10 cellular contexts compared by ENCODE assay signal in genomic region chr12:14473707-14474287, GRCh38.
DNase-seq lines count a peak whose midpoint lies in the region; ATAC-seq and TF ChIP-seq lines count a peak whose summit lies in the region.
"Had no signal": no experiment of that assay in that cellular context is flagged by ENCODE, and none has a peak within 500 bp of the region (broad histone marks: within the 10 kb centered on the region; RNA-seq: fewer than 3 reads in every experiment).

No MANE protein-coding gene starts in this region.

- H3K9me2 ChIP-seq in Karpas-422 (replicated peaks; ENCODE audit: insufficient read depth, low read length), result no peaks in the 10 kb centered on the region

- H3K9ac ChIP-seq in Karpas-422 (ENCODE audit: low read length), result no peak overlapping the region

- H2AFZ ChIP-seq in Karpas-422 (ENCODE audit: low read length), result no peak overlapping the region

- no peak for TF ChIP-seq CTCF in choroid plexus epithelial cell (conservative IDR thresholded peaks at IDR 0.05; ENCODE audit: low read depth, low read length)

- H3K27ac ChIP-seq in Karpas-422 (ENCODE audit: low read length), result no peak overlapping the region

- DNase-seq in NCI-H748 (lab: John Stamatoyannopoulos, UW; ENCODE audit: unreplicated experiment), result peak; percentile 17
- DNase-seq in NCI-H748 treated with DMSO at 0.1 percent for 48 hours (lab: John Stamatoyannopoulos, UW), result no peak
- DNase-seq in NCI-H2227 (lab: John Stamatoyannopoulos, UW; ENCODE audit: unreplicated experiment), result peak; percentile 1
- DNase-seq in choroid plexus epithelial cell (ENCODE audit: low read depth), result peak; percentile 30
- DNase-seq in retina, result peak; percentile 3
- no peak for DNase-seq in Karpas-422
- no peak for DNase-seq in left colon
- DNase-seq: NCI-H1048, T-helper 17 cell had no signal

- H3K4me3 ChIP-seq in choroid plexus epithelial cell (ENCODE audit: low read depth, low read length) (no peak overlapping the region), Karpas-422 (ENCODE audit: low read length) (no peak overlapping the region)

- peaks cover 61% of the 10 kb centered on the region for H3K36me3 ChIP-seq in Karpas-422 (ENCODE audit: insufficient read depth, low read length)

- no peaks in the 10 kb centered on the region for H4K20me1 ChIP-seq in Karpas-422 (ENCODE audit: insufficient read depth, low read depth, low read length)

- no peaks in the 10 kb centered on the region for H3K4me1 ChIP-seq in Karpas-422 (ENCODE audit: low read length)

- intact Hi-C loops in left colon (cut with DNase I, micrococcal nuclease), result no loop called here

- peaks cover 18% of the 10 kb centered on the region for H3K9me3 ChIP-seq in Karpas-422 (ENCODE audit: low read length)

- H3K4me2 ChIP-seq in Karpas-422 (ENCODE audit: low read depth, low read length, poor library complexity, severe bottlenecking), result no peak overlapping the region

- H3K79me2 ChIP-seq in Karpas-422 (ENCODE audit: low read length), result peaks cover 27% of the 10 kb centered on the region

- ATAC-seq in HG03439 (IDR thresholded peaks at IDR 0.05; ENCODE audit: unreplicated experiment), result no peak
- ATAC-seq in left colon, result no peak
- ATAC-seq: T-helper 17 cell had no signal

- no peaks in the 10 kb centered on the region for H3K27me3 ChIP-seq in Karpas-422 (ENCODE audit: low read length)

Comparison
In these comparisons a context has a peak if more than half of its experiments do, and no peak if none do; other contexts are left out.
1. DNase-seq: peak in NCI-H748 (single experiment), NCI-H2227 (single experiment), choroid plexus epithelial cell (single experiment) and retina (single experiment); none in NCI-H748 treated with DMSO at 0.1 percent for 48 hours (single experiment), Karpas-422 (single experiment) and left colon (0 of 2).